ENCODE assay signal across 38 cellular contexts in the genomic region with DNA sequence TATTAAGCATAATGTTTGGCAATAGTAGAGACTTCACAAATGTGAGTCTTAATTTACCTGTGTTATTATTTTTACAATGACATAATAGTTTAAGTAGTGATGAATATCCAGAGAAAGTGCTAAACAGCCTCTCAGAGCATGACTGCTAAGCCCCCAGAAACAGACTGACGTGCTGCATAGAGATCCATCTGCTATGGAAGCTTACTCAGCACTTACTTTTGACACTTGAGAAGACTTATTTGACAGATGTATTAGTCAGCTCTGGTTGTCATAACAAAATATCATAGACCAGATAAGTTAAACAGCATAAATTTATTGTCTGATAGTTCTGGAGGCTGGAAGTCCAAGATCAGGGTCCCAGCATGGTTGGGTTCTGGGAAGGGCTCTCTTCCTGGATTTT.
"Had no signal": no experiment of that assay in that cellular context is flagged by ENCODE, and none has a peak within 500 bp of the region (broad histone marks: within the 10 kb centered on the region; RNA-seq: fewer than 3 reads in every experiment).

No MANE protein-coding gene starts in this region.

- H3K27me3 ChIP-seq: adrenal gland, ascending aorta, cardiac muscle cell had no signal

- H3K4me1 ChIP-seq: adrenal gland, ascending aorta had no signal

- H3K27me3 Mint-ChIP-seq: activated B cell treated with CpG ODN at 0.5 μM for 24 hours; activated CD4-positive, alpha-beta memory T cell treated with anti-CD3 and anti-CD28 coated beads for 36 hours; activated CD4-positive, alpha-beta T cell treated with anti-CD3 and anti-CD28 coated beads, Interleukin-2, amount 10 ng/mL, durations not matched to agents 24 days and 14 days; activated CD8-positive, alpha-beta T cell treated with anti-CD3 and anti-CD28 coated beads for 36 hours; activated naive CD8-positive, alpha-beta T cell treated with anti-CD3 and anti-CD28 coated beads for 36 hours; activated T-helper 17 cell treated with anti-CD3 and anti-CD28 coated beads, Interleukin-2, amount 50 U/mL, for 72 hours; brain; central memory CD8-positive, alpha-beta T cell had no signal

- H3K4me1 Mint-ChIP-seq: activated B cell treated with CpG ODN at 0.5 μM for 24 hours; activated CD4-positive, alpha-beta T cell treated with anti-CD3 and anti-CD28 coated beads, Interleukin-2, amount 10 ng/mL, durations not matched to agents 24 days and 14 days; activated naive CD8-positive, alpha-beta T cell treated with anti-CD3 and anti-CD28 coated beads for 36 hours; activated T-helper 17 cell treated with anti-CD3 and anti-CD28 coated beads, Interleukin-2, amount 50 U/mL, for 72 hours; brain; central memory CD8-positive, alpha-beta T cell had no signal

- H3K27ac Mint-ChIP-seq: activated B cell treated with CpG ODN at 0.5 μM for 24 hours; activated CD4-positive, alpha-beta memory T cell treated with anti-CD3 and anti-CD28 coated beads for 36 hours; activated CD4-positive, alpha-beta T cell treated with anti-CD3 and anti-CD28 coated beads, Interleukin-2, amount 10 ng/mL, durations not matched to agents 24 days and 14 days; activated CD8-positive, alpha-beta T cell treated with anti-CD3 and anti-CD28 coated beads for 36 hours; activated naive CD4-positive, alpha-beta T cell treated with anti-CD3 and anti-CD28 coated beads for 36 hours; activated naive CD4-positive, alpha-beta T cell treated with anti-CD3 and anti-CD28 coated beads, Interleukin-2, amount 50 U/mL, for 72 hours; activated naive CD8-positive, alpha-beta T cell treated with anti-CD3 and anti-CD28 coated beads for 36 hours; activated T-cell treated with anti-CD3 and anti-CD28 coated beads, Interleukin-2, amount 50 U/mL, for 72 hours; activated T-helper 1 cell treated with anti-CD3 and anti-CD28 coated beads, Interleukin-12 subunit alpha, Interleukin-12 subunit beta, Interleukin-2, Interleukin-4 antibody, amounts not matched to agents 30 ng/mL and 10 ng/mL and 1 ng/mL, durations not matched to agents 14 hours and 24 hours and 36 hours; activated T-helper 17 cell treated with anti-CD3 and anti-CD28 coated beads, Interleukin-2, amount 50 U/mL, for 72 hours; brain; T-helper 1 cell treated with Interleukin-12 subunit alpha and Interleukin-12 subunit beta and Interleukin-4 antibody, amounts not matched to agents 30 μg/mL and 1 μg/mL, for 36 hours; T-helper 2 cell treated with Interferon-gamma antibody and Interleukin-4, amounts not matched to agents 5 μg/mL and 100 μg/mL, for 36 hours had no signal

- H3K4me3 ChIP-seq: adrenal gland, ascending aorta, cardiac muscle cell had no signal

- H3K27ac ChIP-seq: adrenal gland, ascending aorta, cardiac muscle cell, VCaP had no signal

- H3K36me3 Mint-ChIP-seq: activated CD4-positive, alpha-beta memory T cell treated with anti-CD3 and anti-CD28 coated beads for 36 hours; activated naive CD4-positive, alpha-beta T cell treated with anti-CD3 and anti-CD28 coated beads, Interleukin-2, amount 50 U/mL, for 72 hours; activated naive CD8-positive, alpha-beta T cell treated with anti-CD3 and anti-CD28 coated beads for 36 hours; brain had no signal

- DNase-seq: activated B cell treated with CpG ODN at 0.5 μM for 24 hours; activated CD4-positive, alpha-beta memory T cell treated with anti-CD3 and anti-CD28 coated beads for 36 hours; activated CD4-positive, alpha-beta T cell treated with anti-CD3 and anti-CD28 coated beads for 4 hours; activated CD4-positive, alpha-beta T cell treated with anti-CD3 and anti-CD28 coated beads, Interleukin-2, amount 10 ng/mL, durations not matched to agents 24 days and 14 days; activated CD4-positive, alpha-beta T cell treated with anti-CD3 and anti-CD28 coated beads, Interleukin-2, amount 50 U/mL, for 1 hour; activated CD4-positive, alpha-beta T cell treated with anti-CD3 and anti-CD28 coated beads, Interleukin-2, amount 50 U/mL, for 4 hours; activated CD4-positive, CD25-positive, alpha-beta regulatory T cell treated with anti-CD3 and anti-CD28 coated beads, Interleukin-2, amount 50 U/mL, for 72 hours; activated CD8-positive, alpha-beta memory T cell treated with anti-CD3 and anti-CD28 coated beads, Interleukin-2, amount 50 U/mL, for 4 hours; activated CD8-positive, alpha-beta T cell treated with anti-CD3 and anti-CD28 coated beads for 36 hours; activated effector memory CD4-positive, alpha-beta T cell treated with anti-CD3 and anti-CD28 coated beads, Interleukin-2, amount 50 U/mL, for 16 hours; activated gamma-delta T cell treated with Interleukin-2 at 50 U/mL for 16 hours; activated naive CD4-positive, alpha-beta T cell; activated naive CD4-positive, alpha-beta T cell treated with anti-CD3 and anti-CD28 coated beads for 36 hours; activated naive CD4-positive, alpha-beta T cell treated with anti-CD3 and anti-CD28 coated beads, Interleukin-2, amount 50 U/mL, for 16 hours; activated naive CD8-positive, alpha-beta T cell treated with anti-CD3 and anti-CD28 coated beads for 36 hours; activated T-cell treated with anti-CD3 and anti-CD28 coated beads for 4 hours; activated T-cell treated with anti-CD3 and anti-CD28 coated beads, Interleukin-2, amount 50 U/mL, for 1 hour; activated T-cell treated with anti-CD3 and anti-CD28 coated beads, Interleukin-2, amount 50 U/mL, for 4 hours; activated T-cell treated with anti-CD3 and anti-CD28 coated beads, Interleukin-2, amount 50 U/mL, for 72 hours; adrenal gland; amygdala; anterior cingulate cortex; caudate nucleus; cerebellar nuclear complex; T-helper 2 cell; T-helper 9 cell had no signal

- FAIRE-seq: bronchial epithelial cell, TTC549 had no signal

- H3K9me3 Mint-ChIP-seq: activated T-helper 1 cell treated with anti-CD3 and anti-CD28 coated beads, Interleukin-12 subunit alpha, Interleukin-12 subunit beta, Interleukin-2, Interleukin-4 antibody, amounts not matched to agents 30 ng/mL and 10 ng/mL and 1 ng/mL, durations not matched to agents 14 hours and 24 hours and 36 hours; T-helper 2 cell treated with Interferon-gamma antibody and Interleukin-4, amounts not matched to agents 5 μg/mL and 100 μg/mL, for 36 hours had no signal

- ATAC-seq: activated CD8-positive, alpha-beta T cell treated with anti-CD3 and anti-CD28 coated beads for 36 hours; activated naive CD4-positive, alpha-beta T cell treated with anti-CD3 and anti-CD28 coated beads, Interleukin-2, amount 50 U/mL, for 72 hours; activated T-cell treated with anti-CD3 and anti-CD28 coated beads, Interleukin-2, amount 50 U/mL, for 4 hours; activated T-cell treated with anti-CD3 and anti-CD28 coated beads, Interleukin-2, amount 50 U/mL, for 72 hours; activated T-helper 17 cell treated with anti-CD3 and anti-CD28 coated beads, Interleukin-2, amount 50 U/mL, for 72 hours had no signal

- H3K4me3 Mint-ChIP-seq: activated B cell treated with CpG ODN at 0.5 μM for 24 hours; activated CD4-positive, alpha-beta memory T cell treated with anti-CD3 and anti-CD28 coated beads for 36 hours; activated CD4-positive, alpha-beta T cell treated with anti-CD3 and anti-CD28 coated beads, Interleukin-2, amount 10 ng/mL, durations not matched to agents 24 days and 14 days; activated CD8-positive, alpha-beta T cell treated with anti-CD3 and anti-CD28 coated beads for 36 hours; activated naive CD4-positive, alpha-beta T cell treated with anti-CD3 and anti-CD28 coated beads for 36 hours; activated naive CD8-positive, alpha-beta T cell treated with anti-CD3 and anti-CD28 coated beads for 36 hours; activated T-cell treated with anti-CD3 and anti-CD28 coated beads, Interleukin-2, amount 50 U/mL, for 4 hours; activated T-cell treated with anti-CD3 and anti-CD28 coated beads, Interleukin-2, amount 50 U/mL, for 72 hours; activated T-helper 1 cell treated with anti-CD3 and anti-CD28 coated beads, Interleukin-12 subunit alpha, Interleukin-12 subunit beta, Interleukin-2, Interleukin-4 antibody, amounts not matched to agents 30 ng/mL and 10 ng/mL and 1 ng/mL, durations not matched to agents 14 hours and 24 hours and 36 hours; activated T-helper 17 cell treated with anti-CD3 and anti-CD28 coated beads, Interleukin-2, amount 50 U/mL, for 72 hours; brain; central memory CD8-positive, alpha-beta T cell; T-helper 1 cell treated with Interleukin-12 subunit alpha and Interleukin-12 subunit beta and Interleukin-4 antibody, amounts not matched to agents 30 μg/mL and 1 μg/mL, for 36 hours; T-helper 2 cell treated with Interferon-gamma antibody and Interleukin-4, amounts not matched to agents 5 μg/mL and 100 μg/mL, for 36 hours had no signal

- H3K9me3 ChIP-seq: adrenal gland had no signal

- H3K36me3 ChIP-seq: adrenal gland, ascending aorta, cardiac muscle cell had no signal
